1 cellular context compared by ENCODE assay signal in the genomic region with DNA sequence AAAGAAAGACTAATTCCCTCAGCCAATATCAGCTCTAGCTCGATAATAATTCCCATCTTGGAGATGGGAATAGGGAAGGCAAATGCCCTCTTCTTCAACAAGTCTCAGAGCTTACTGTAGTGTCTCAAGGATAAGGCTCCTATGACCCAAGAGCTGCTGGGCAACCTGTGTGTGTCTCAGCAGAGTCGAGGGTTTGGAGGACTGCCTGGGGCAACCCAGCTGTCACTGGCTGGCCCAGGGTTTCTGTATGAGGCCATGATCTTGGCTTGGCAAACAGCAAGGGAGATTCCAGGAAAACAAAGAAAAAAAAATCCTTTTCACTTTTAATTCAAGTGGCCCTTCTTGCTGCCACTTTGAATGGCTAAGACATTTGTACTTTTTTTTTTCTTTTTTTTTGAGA.
TF ChIP-seq lines count a peak whose summit lies in the region.

No MANE protein-coding gene starts in this region.

TF ChIP-seq in HepG2, 621 proteins besides CTCF, POLR2A, EP300 and RAD21:
- TF ChIP-seq NR2C2 (CRISPR knock-in tag; IDR thresholded peaks at IDR 0.05; ENCODE audit: borderline replicate concordance) (no peak), PRMT3 (CRISPR knock-in tag; IDR thresholded peaks at IDR 0.05; ENCODE audit: borderline replicate concordance, low read depth) (no peak), ZBTB20 (CRISPR knock-in tag; IDR thresholded peaks at IDR 0.05; ENCODE audit: borderline replicate concordance, low read depth) (no peak), SETDB1 (CRISPR knock-in tag; IDR thresholded peaks at IDR 0.05; ENCODE audit: borderline replicate concordance) (no peak), ZNF670 (CRISPR knock-in tag; IDR thresholded peaks at IDR 0.05; ENCODE audit: borderline replicate concordance) (no peak), SRSF1 (optimal IDR thresholded peaks at IDR 0.05; ENCODE audit: low read depth, low read length) (no peak), ZNF564 (CRISPR knock-in tag; IDR thresholded peaks at IDR 0.05) (no peak), ZNF546 (CRISPR knock-in tag; conservative IDR thresholded peaks at IDR 0.05) (no peak)
- TF ChIP-seq, protein P1, sequence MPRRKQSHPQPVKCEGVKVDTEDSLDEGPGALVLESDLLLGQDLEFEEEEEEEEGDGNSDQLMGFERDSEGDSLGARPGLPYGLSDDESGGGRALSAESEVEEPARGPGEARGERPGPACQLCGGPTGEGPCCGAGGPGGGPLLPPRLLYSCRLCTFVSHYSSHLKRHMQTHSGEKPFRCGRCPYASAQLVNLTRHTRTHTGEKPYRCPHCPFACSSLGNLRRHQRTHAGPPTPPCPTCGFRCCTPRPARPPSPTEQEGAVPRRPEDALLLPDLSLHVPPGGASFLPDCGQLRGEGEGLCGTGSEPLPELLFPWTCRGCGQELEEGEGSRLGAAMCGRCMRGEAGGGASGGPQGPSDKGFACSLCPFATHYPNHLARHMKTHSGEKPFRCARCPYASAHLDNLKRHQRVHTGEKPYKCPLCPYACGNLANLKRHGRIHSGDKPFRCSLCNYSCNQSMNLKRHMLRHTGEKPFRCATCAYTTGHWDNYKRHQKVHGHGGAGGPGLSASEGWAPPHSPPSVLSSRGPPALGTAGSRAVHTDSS (CRISPR knock-in tag; conservative IDR thresholded peaks at IDR 0.05), result no peak
- TF ChIP-seq, protein P2, sequence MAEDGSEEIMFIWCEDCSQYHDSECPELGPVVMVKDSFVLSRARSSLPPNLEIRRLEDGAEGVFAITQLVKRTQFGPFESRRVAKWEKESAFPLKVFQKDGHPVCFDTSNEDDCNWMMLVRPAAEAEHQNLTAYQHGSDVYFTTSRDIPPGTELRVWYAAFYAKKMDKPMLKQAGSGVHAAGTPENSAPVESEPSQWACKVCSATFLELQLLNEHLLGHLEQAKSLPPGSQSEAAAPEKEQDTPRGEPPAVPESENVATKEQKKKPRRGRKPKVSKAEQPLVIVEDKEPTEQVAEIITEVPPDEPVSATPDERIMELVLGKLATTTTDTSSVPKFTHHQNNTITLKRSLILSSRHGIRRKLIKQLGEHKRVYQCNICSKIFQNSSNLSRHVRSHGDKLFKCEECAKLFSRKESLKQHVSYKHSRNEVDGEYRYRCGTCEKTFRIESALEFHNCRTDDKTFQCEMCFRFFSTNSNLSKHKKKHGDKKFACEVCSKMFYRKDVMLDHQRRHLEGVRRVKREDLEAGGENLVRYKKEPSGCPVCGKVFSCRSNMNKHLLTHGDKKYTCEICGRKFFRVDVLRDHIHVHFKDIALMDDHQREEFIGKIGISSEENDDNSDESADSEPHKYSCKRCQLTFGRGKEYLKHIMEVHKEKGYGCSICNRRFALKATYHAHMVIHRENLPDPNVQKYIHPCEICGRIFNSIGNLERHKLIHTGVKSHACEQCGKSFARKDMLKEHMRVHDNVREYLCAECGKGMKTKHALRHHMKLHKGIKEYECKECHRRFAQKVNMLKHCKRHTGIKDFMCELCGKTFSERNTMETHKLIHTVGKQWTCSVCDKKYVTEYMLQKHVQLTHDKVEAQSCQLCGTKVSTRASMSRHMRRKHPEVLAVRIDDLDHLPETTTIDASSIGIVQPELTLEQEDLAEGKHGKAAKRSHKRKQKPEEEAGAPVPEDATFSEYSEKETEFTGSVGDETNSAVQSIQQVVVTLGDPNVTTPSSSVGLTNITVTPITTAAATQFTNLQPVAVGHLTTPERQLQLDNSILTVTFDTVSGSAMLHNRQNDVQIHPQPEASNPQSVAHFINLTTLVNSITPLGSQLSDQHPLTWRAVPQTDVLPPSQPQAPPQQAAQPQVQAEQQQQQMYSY (CRISPR knock-in tag; IDR thresholded peaks at IDR 0.05), result no peak
- TF ChIP-seq, protein P3, sequence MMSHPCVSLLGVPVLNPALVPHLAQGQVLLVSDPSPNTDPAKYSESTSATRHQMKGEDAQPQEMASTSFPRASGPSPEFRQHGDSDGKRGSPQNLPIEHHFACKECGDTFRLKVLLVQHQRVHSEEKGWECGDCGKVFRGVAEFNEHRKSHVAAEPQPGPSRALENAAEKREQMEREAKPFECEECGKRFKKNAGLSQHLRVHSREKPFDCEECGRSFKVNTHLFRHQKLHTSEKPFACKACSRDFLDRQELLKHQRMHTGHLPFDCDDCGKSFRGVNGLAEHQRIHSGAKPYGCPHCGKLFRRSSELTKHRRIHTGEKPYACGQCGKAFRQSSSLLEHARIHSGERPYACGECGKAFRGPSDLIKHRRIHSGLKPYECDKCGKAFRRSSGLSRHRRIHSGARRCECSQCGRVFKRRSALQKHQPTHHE (CRISPR knock-in tag; IDR thresholded peaks at IDR 0.05; ENCODE audit: borderline replicate concordance), result no peak
- TF ChIP-seq, protein P4, sequence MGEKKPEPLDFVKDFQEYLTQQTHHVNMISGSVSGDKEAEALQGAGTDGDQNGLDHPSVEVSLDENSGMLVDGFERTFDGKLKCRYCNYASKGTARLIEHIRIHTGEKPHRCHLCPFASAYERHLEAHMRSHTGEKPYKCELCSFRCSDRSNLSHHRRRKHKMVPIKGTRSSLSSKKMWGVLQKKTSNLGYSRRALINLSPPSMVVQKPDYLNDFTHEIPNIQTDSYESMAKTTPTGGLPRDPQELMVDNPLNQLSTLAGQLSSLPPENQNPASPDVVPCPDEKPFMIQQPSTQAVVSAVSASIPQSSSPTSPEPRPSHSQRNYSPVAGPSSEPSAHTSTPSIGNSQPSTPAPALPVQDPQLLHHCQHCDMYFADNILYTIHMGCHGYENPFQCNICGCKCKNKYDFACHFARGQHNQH (CRISPR knock-in tag; IDR thresholded peaks at IDR 0.05), result no peak
- TF ChIP-seq, protein P5, sequence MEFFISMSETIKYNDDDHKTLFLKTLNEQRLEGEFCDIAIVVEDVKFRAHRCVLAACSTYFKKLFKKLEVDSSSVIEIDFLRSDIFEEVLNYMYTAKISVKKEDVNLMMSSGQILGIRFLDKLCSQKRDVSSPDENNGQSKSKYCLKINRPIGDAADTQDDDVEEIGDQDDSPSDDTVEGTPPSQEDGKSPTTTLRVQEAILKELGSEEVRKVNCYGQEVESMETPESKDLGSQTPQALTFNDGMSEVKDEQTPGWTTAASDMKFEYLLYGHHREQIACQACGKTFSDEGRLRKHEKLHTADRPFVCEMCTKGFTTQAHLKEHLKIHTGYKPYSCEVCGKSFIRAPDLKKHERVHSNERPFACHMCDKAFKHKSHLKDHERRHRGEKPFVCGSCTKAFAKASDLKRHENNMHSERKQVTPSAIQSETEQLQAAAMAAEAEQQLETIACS (CRISPR knock-in tag; IDR thresholded peaks at IDR 0.05), result no peak
- TF ChIP-seq, protein P6, sequence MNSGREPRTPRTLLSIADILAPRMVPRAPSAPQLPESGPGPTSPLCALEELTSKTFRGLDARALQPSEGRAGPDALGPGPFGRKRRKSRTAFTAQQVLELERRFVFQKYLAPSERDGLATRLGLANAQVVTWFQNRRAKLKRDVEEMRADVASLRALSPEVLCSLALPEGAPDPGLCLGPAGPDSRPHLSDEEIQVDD (CRISPR knock-in tag; IDR thresholded peaks at IDR 0.05; ENCODE audit: borderline replicate concordance), result no peak
